Comparison of ENCODE assay signal across 9 cellular contexts in genomic region chr17:81412490-81413093, GRCh38. TPM values are rescaled to one million over a fixed set of nuclear protein-coding genes. Genes with fewer than 3 reads are reported as not detected.
DNase-seq lines count a peak whose midpoint lies in the region; ATAC-seq and TF ChIP-seq lines count a peak whose summit lies in the region.
"Had no signal": no experiment of that assay in that cellular context is flagged by ENCODE, and none has a peak within 500 bp of the region (broad histone marks: within the 10 kb centered on the region; RNA-seq: fewer than 3 reads in every experiment).

No MANE protein-coding gene starts in this region.

- DNase-seq in Right ventricle myocardium superior (peak; percentile 74), cardiac septum (ENCODE audit: low spot score) (no peak), naive B cell (peak; percentile 57), NCI-H2107 (lab: John Stamatoyannopoulos, UW) (no peak), NCI-H345 treated with DMSO at 0.1 percent for 48 hours (lab: John Stamatoyannopoulos, UW; ENCODE audit: unreplicated experiment) (no peak), HFFc6 (no peak), GM03348 (ENCODE audit: low spot score) (no peak)
- DNase-seq: ACHN had no signal

- intact Hi-C loops in Right ventricle myocardium superior (cut with DNase I) = no loop called here
- intact Hi-C loops in cardiac septum (cut with DNase I) = no loop called here

- peaks cover 3% of the 10 kb centered on the region for H3K27me3 Mint-ChIP-seq in activated naive CD4-positive, alpha-beta T cell treated with anti-CD3 and anti-CD28 coated beads, Interleukin-2, amount 50 U/mL, for 24 hours
- peaks cover 7 to 28% (median 19%) of the 10 kb centered on the region in 3 donors for H3K27me3 Mint-ChIP-seq in naive B cell
- peaks cover 4% of the 10 kb centered on the region for H3K27me3 Mint-ChIP-seq in HFFc6 (ENCODE audit: insufficient read depth)

- no peaks in the 10 kb centered on the region for H3K9me3 Mint-ChIP-seq in activated naive CD4-positive, alpha-beta T cell treated with anti-CD3 and anti-CD28 coated beads, Interleukin-2, amount 50 U/mL, for 24 hours
- H3K9me3 Mint-ChIP-seq in naive B cell = peaks cover 0 to 3% (median 0%) of the 10 kb centered on the region in 7 donors
- no peaks in the 10 kb centered on the region for H3K9me3 Mint-ChIP-seq in HFFc6

- TF ChIP-seq CTCF in HFFc6 (IDR thresholded peaks at IDR 0.05) = no peak

- no peaks in the 10 kb centered on the region for H3K36me3 Mint-ChIP-seq in activated naive CD4-positive, alpha-beta T cell treated with anti-CD3 and anti-CD28 coated beads, Interleukin-2, amount 50 U/mL, for 24 hours
- H3K36me3 Mint-ChIP-seq in naive B cell (no peaks in the 10 kb centered on the region), HFFc6 (ENCODE audit: low read depth) (no peaks in the 10 kb centered on the region)

- peak overlapping the region; percentile 76 for H3K4me3 Mint-ChIP-seq in activated naive CD4-positive, alpha-beta T cell treated with anti-CD3 and anti-CD28 coated beads, Interleukin-2, amount 50 U/mL, for 24 hours
- peak overlapping the region in 7 of 8 donors; percentile 32 to 83 (median 79) for H3K4me3 Mint-ChIP-seq in naive B cell
- no peak overlapping the region for H3K4me3 Mint-ChIP-seq in HFFc6

- no peak overlapping the region for H3K27ac Mint-ChIP-seq in activated naive CD4-positive, alpha-beta T cell treated with anti-CD3 and anti-CD28 coated beads, Interleukin-2, amount 50 U/mL, for 24 hours
- H3K27ac Mint-ChIP-seq in naive B cell (peak overlapping the region in 2 of 6 donors; percentile 56 to 79), HFFc6 (no peak overlapping the region)

- peaks cover 12% of the 10 kb centered on the region for H3K4me1 Mint-ChIP-seq in activated naive CD4-positive, alpha-beta T cell treated with anti-CD3 and anti-CD28 coated beads, Interleukin-2, amount 50 U/mL, for 24 hours
- peaks cover 5 to 30% (median 14%) of the 10 kb centered on the region in 3 donors for H3K4me1 Mint-ChIP-seq in naive B cell
- H3K4me1 Mint-ChIP-seq in HFFc6 (ENCODE audit: low read depth) = peaks cover 17% of the 10 kb centered on the region

- peak; percentile 47 for ATAC-seq in Right ventricle myocardium superior (ENCODE audit: poor library complexity)
- ATAC-seq in naive B cell (ENCODE audit: low read depth in 2 of 2) = peak; percentile 90 to 95

RNA-seq across cellular contexts. Expression of gene BAHCC1, which starts 17.3 kb away (rescaled TPM):
- total RNA-seq in Right ventricle myocardium superior (8.0 TPM), cardiac septum (13.5 TPM)
- polyA plus RNA-seq in naive B cell (ENCODE audit: low read depth in 6 of 6) = under 1 TPM in 1 of 6 donors, not detected in 5; 0.07 TPM
- total RNA-seq in HFFc6 (2021; fragmentation: NEBNext Ultra II Directional; extraction: Animal tissue kit (Norgen Biotek cat#: 25700)) = 1 to 10 TPM; 7.3 to 9.7 (median 8.3) TPM

Comparison
In these comparisons a context has a peak if more than half of its experiments do, and no peak if none do; other contexts are left out.
1. DNase-seq: peak in Right ventricle myocardium superior (single experiment) and naive B cell (single experiment); none in cardiac septum (single experiment), NCI-H2107 (single experiment), NCI-H345 treated with DMSO at 0.1 percent for 48 hours (single experiment), HFFc6 (single experiment) and GM03348 (single experiment).